ENCODE assay signal across 6 cellular contexts in the genomic region with DNA sequence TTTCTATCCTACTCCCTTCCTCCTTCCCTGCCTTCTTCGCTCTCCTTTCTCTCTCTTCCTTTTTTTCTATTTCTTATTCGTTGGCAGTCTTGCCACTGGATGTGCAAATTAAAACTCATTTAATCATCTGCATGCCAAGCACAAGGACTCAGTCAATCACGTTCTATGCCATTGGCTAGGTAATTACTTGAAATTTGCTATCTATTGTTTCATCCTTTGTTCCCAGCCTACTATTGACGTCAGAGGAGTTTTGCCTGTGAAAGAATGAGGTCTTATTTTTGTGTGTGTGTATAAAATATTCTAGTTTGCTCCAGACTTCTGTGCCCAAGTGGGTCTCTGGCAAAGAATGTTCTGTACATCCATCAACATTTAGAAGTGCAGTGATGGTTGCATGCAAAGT.
"Had no signal": no experiment of that assay in that cellular context is flagged by ENCODE, and none has a peak within 500 bp of the region (broad histone marks: within the 10 kb centered on the region; RNA-seq: fewer than 3 reads in every experiment).

No MANE protein-coding gene starts in this region.

- H2AFZ ChIP-seq: GM23248 had no signal

- H3K9ac ChIP-seq: GM23248 had no signal

- H3K9me3 Mint-ChIP-seq: H9 had no signal

- H3K27ac ChIP-seq: GM23248 had no signal

- ATAC-seq: K562 had no signal

- DNase-seq: GM23248, H9, HCEC 1CT had no signal

- H3K4me3 Mint-ChIP-seq: H9 had no signal

- FAIRE-seq: H1, H54, K562 had no signal

- H3K4me3 ChIP-seq: GM23248, K562 had no signal
